Comparison of ENCODE assay signal across 18 cellular contexts in genomic region chr11:35367491-35367890, GRCh38. TPM values are rescaled to one million over a fixed set of nuclear protein-coding genes. Genes with fewer than 3 reads are reported as not detected.
DNase-seq lines count a peak whose midpoint lies in the region; ATAC-seq, FAIRE-seq and TF ChIP-seq lines count a peak whose summit lies in the region.
"Had no signal": no experiment of that assay in that cellular context is flagged by ENCODE, and none has a peak within 500 bp of the region (broad histone marks: within the 10 kb centered on the region; RNA-seq: fewer than 3 reads in every experiment).

No MANE protein-coding gene starts in this region.

- no peak overlapping the region for H3K27ac Mint-ChIP-seq in glutamatergic neuron (ENCODE audit: unreplicated experiment)
- H3K27ac Mint-ChIP-seq: activated B cell treated with CpG ODN at 0.5 μM for 24 hours; activated T-cell treated with anti-CD3 and anti-CD28 coated beads, Interleukin-2, amount 50 U/mL, for 72 hours; stimulated activated naive CD8-positive, alpha-beta T cell treated with anti-CD3 and anti-CD28 coated beads, Interleukin-15, Interleukin-2, amounts not matched to agents 100 ng/mL and 50 ng/mL, for 24 hours had no signal

- peak; percentile 27 for FAIRE-seq in GM12892 (lab: Jason Lieb, UNC)

- no peak for TF ChIP-seq POLR2A in GM12892 (IDR thresholded peaks at IDR 0.05; ENCODE audit: low read depth, low read length)

- no peak for DNase-seq in GM12892 (ENCODE audit: insufficient read length)
- DNase-seq in adipocyte (ENCODE audit: low read depth), result peak; percentile 86
- peak; percentile 44 for DNase-seq in fibroblast of the conjunctiva (ENCODE audit: low read depth)
- peak; percentile 87 for DNase-seq in retinal pigment epithelial cell (ENCODE audit: low read depth)
- DNase-seq in GOT3 (lab: John Stamatoyannopoulos, UW), result no peak
- DNase-seq in glutamatergic neuron, result no peak
- DNase-seq: activated B cell treated with CpG ODN at 0.5 μM for 24 hours; activated T-cell treated with anti-CD3 and anti-CD28 coated beads, Interleukin-2, amount 50 U/mL, for 72 hours; cerebellar nuclear complex; lower lobe of right lung; NCI-H345; ovary; Peyer's patch; stimulated activated CD4-positive, alpha-beta T cell treated with anti-CD3 and anti-CD28 coated beads, Interleukin-4, amount 100 ng/mL, for 24 hours had no signal

- H3K9ac ChIP-seq in adipocyte (ENCODE audit: low read length), result peak overlapping the region; percentile 36

- peaks cover 4% of the 10 kb centered on the region for H3K4me1 Mint-ChIP-seq in glutamatergic neuron (ENCODE audit: low read depth, unreplicated experiment)
- H3K4me1 Mint-ChIP-seq: activated B cell treated with CpG ODN at 0.5 μM for 24 hours had no signal

- H3K27me3 ChIP-seq in adipocyte (replicated peaks; ENCODE audit: control insufficient read depth, insufficient read depth, low read length), result no peaks in the 10 kb centered on the region
- H3K27me3 ChIP-seq: ovary, Peyer's patch had no signal

- H3K36me3 ChIP-seq in adipocyte (ENCODE audit: control insufficient read depth, insufficient read depth, low read length, severe bottlenecking), result no peaks in the 10 kb centered on the region
- H3K36me3 ChIP-seq: lower lobe of right lung, ovary, Peyer's patch had no signal

- H3K4me3 ChIP-seq in adipocyte (ENCODE audit: low read length) (no peak overlapping the region), retinal pigment epithelial cell (ENCODE audit: low read length) (no peak overlapping the region)
- H3K4me3 ChIP-seq: lower lobe of right lung, ovary, Peyer's patch had no signal

- ATAC-seq in HG02884 (IDR thresholded peaks at IDR 0.05; ENCODE audit: unreplicated experiment) (no peak), GM21367 (IDR thresholded peaks at IDR 0.05; ENCODE audit: unreplicated experiment) (no peak)
- ATAC-seq: activated T-cell treated with anti-CD3 and anti-CD28 coated beads, Interleukin-2, amount 50 U/mL, for 72 hours; lower lobe of right lung had no signal

- peaks cover 4% of the 10 kb centered on the region for H3K36me3 Mint-ChIP-seq in glutamatergic neuron (ENCODE audit: unreplicated experiment)

- no peak overlapping the region for H3K4me3 Mint-ChIP-seq in glutamatergic neuron (ENCODE audit: unreplicated experiment)
- H3K4me3 Mint-ChIP-seq: activated B cell treated with CpG ODN at 0.5 μM for 24 hours; activated T-cell treated with anti-CD3 and anti-CD28 coated beads, Interleukin-2, amount 50 U/mL, for 72 hours; stimulated activated naive CD8-positive, alpha-beta T cell treated with anti-CD3 and anti-CD28 coated beads, Interleukin-15, Interleukin-2, amounts not matched to agents 100 ng/mL and 50 ng/mL, for 24 hours had no signal

- H3K9me3 ChIP-seq in adipocyte (ENCODE audit: control insufficient read depth, low read length), result peaks cover 4% of the 10 kb centered on the region
- H3K9me3 ChIP-seq: lower lobe of right lung, ovary, Peyer's patch had no signal

- H3K9me3 Mint-ChIP-seq in glutamatergic neuron (ENCODE audit: unreplicated experiment), result peaks cover 6% of the 10 kb centered on the region
- H3K9me3 Mint-ChIP-seq: activated B cell treated with CpG ODN at 0.5 μM for 24 hours had no signal

- peaks cover 34% of the 10 kb centered on the region for H3K4me1 ChIP-seq in adipocyte (ENCODE audit: control insufficient read depth, insufficient read depth, low read length)

- TF ChIP-seq CTCF in retinal pigment epithelial cell (conservative IDR thresholded peaks at IDR 0.05; ENCODE audit: low read depth, low read length), result no peak
- TF ChIP-seq CTCF in glutamatergic neuron (IDR thresholded peaks at IDR 0.05; ENCODE audit: partially characterized antibody, unreplicated experiment), result no peak

- H3K27me3 Mint-ChIP-seq in glutamatergic neuron (ENCODE audit: unreplicated experiment), result no peaks in the 10 kb centered on the region
- H3K27me3 Mint-ChIP-seq: activated B cell treated with CpG ODN at 0.5 μM for 24 hours had no signal

RNA-seq across cellular contexts. Expression of gene SLC1A2, which starts 51.9 kb away (rescaled TPM):
- polyA plus RNA-seq in GM12892 (2012; ENCODE audit: missing spikeins), result 0.06 TPM
- total RNA-seq in glutamatergic neuron (ENCODE audit: unreplicated experiment), result 54.3 TPM
- total RNA-seq: activated B cell treated with CpG ODN at 0.5 μM for 24 hours, glomerular endothelial cell had no signal

Comparison
In these comparisons a context has a peak if more than half of its experiments do, and no peak if none do; other contexts are left out.
1. DNase-seq: peak in adipocyte (single experiment), fibroblast of the conjunctiva (single experiment) and retinal pigment epithelial cell (single experiment); none in GM12892 (single experiment), GOT3 (single experiment) and glutamatergic neuron (single experiment).